Comparison of ENCODE assay signal across 20 cellular contexts in genomic region chr5:36575367-36575781, GRCh38. TPM values are rescaled to one million over a fixed set of nuclear protein-coding genes. Genes with fewer than 3 reads are reported as not detected.
DNase-seq lines count a peak whose midpoint lies in the region; ATAC-seq and TF ChIP-seq lines count a peak whose summit lies in the region.
"Had no signal": no experiment of that assay in that cellular context is flagged by ENCODE, and none has a peak within 500 bp of the region (broad histone marks: within the 10 kb centered on the region; RNA-seq: fewer than 3 reads in every experiment).

No MANE protein-coding gene starts in this region.

- TF ChIP-seq CTCF in AG10803 (conservative IDR thresholded peaks at IDR 0.05; ENCODE audit: low read length) = no peak
- TF ChIP-seq CTCF in choroid plexus epithelial cell (conservative IDR thresholded peaks at IDR 0.05; ENCODE audit: low read depth, low read length) = no peak

- H3K4me3 ChIP-seq in AG10803 (ENCODE audit: low read length) (no peak overlapping the region), choroid plexus epithelial cell (ENCODE audit: low read depth, low read length) (no peak overlapping the region)
- H3K4me3 ChIP-seq: HAP-1, lower lobe of right lung had no signal

- no peak for ATAC-seq in HG03280 (IDR thresholded peaks at IDR 0.05; ENCODE audit: unreplicated experiment)
- ATAC-seq: activated CD8-positive, alpha-beta memory T cell treated with anti-CD3 and anti-CD28 coated beads, Interleukin-2, amount 10 ng/mL, durations not matched to agents 7 days and 5 days; lower lobe of right lung; Panc1; stimulated activated memory B cell treated with anti-CD40 and anti-IgM and Interleukin-4, amounts not matched to agents 10 μg/mL and 1 μg/mL and 100 μg/mL, for 72 hours had no signal

- DNase-seq in AG10803 (ENCODE audit: low read depth) (peak; percentile 67), M059J (ENCODE audit: low read depth) (peak; percentile 78), choroid plexus epithelial cell (ENCODE audit: low read depth) (peak; percentile 66), lung microvascular endothelial cell (ENCODE audit: low read depth in 2 of 2) (peak; percentile 31 to 79), OCI-M2 (lab: John Stamatoyannopoulos, UW; ENCODE audit: unreplicated experiment) (no peak), activated gamma-delta T cell (lab: John Stamatoyannopoulos, UW) (no peak), cerebellar nuclear complex (lab: John Stamatoyannopoulos, UW) (no peak)
- DNase-seq: activated CD8-positive, alpha-beta memory T cell treated with anti-CD3 and anti-CD28 coated beads, Interleukin-2, amount 10 ng/mL, durations not matched to agents 7 days and 5 days; BE2C; DMS53; lower lobe of right lung; NCI-H1436 treated with DMSO at 0.1 percent for 48 hours; NCI-H510A treated with DMSO at 0.1 percent for 48 hours; nucleus accumbens; stimulated activated CD4-positive, alpha-beta T cell treated with anti-CD3 and anti-CD28 coated beads, Interleukin-2, amount 100 ng/mL, for 24 hours had no signal

RNA-seq across cellular contexts. Expression of gene SLC1A3, which starts 31.0 kb away (rescaled TPM):
- total RNA-seq in M059J (2014; rRNA removed; shearing (Covaris generic)) = 17.0 and 27.2 TPM in 2 replicates
- total RNA-seq in lung microvascular endothelial cell = 0.22 TPM in 1 of 2 replicates, not detected in the other
- total RNA-seq: activated CD8-positive, alpha-beta memory T cell treated with anti-CD3 and anti-CD28 coated beads, Interleukin-2, amount 10 ng/mL, durations not matched to agents 7 days and 5 days; HT-29 had no signal

Comparison
In these comparisons a context has a peak if more than half of its experiments do, and no peak if none do; other contexts are left out.
1. DNase-seq: peak in AG10803 (single experiment), M059J (single experiment), choroid plexus epithelial cell (single experiment) and lung microvascular endothelial cell (2 of 2); none in OCI-M2 (single experiment), activated gamma-delta T cell (single experiment) and cerebellar nuclear complex (0 of 2).
2. RNA of gene SLC1A3, which starts 31.0 kb away (total RNA-seq): 17.0 to 27.2 TPM in M059J; 0.22 TPM in lung microvascular endothelial cell; every median in the first group is over 10 times any median in the second.